Comparison of ENCODE assay signal across 27 cellular contexts in the genomic region with DNA sequence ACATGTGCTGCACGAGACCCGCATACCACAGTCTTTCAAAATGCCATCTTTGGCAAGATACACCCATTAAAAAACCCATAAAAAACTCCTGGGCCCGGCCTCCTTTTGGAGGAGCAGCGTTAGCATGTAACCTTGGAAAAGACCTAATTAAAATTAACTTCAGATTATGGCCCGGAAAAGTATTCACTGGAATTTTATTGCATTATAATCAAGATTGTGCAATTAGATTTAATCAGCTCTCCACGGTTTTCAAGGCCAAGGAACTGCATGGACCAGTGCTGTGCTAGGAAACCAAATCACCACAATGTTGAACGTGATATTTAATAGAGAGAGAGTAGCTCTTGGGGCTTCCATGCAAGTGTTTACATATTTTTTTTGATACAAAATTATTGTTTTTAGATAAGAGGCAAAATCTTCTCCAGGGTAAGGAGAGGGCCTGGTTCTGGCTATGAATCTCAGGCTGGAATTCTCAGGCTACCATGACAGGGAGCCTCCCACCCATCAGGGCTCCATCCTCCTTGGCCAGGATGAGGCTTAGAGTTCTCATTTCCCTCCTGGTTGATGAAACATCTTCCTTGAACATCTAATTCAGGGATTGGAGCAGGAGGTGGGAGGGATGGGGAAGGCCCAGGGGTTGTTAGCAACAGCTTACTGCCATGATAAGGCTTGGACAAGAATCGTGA.
DNase-seq lines count a peak whose midpoint lies in the region; ATAC-seq and TF ChIP-seq lines count a peak whose summit lies in the region.
"Had no signal": no experiment of that assay in that cellular context is flagged by ENCODE, and none has a peak within 500 bp of the region (broad histone marks: within the 10 kb centered on the region; RNA-seq: fewer than 3 reads in every experiment).

No MANE protein-coding gene starts in this region.

- TF ChIP-seq CTCF in GM23338 (conservative IDR thresholded peaks at IDR 0.05; ENCODE audit: low read depth in 2 of 2) (no peak), upper lobe of right lung (IDR thresholded peaks at IDR 0.05) (no peak)

- no peaks in the 10 kb centered on the region for H3K9me3 ChIP-seq in upper lobe of right lung
- H3K9me3 ChIP-seq: thyroid gland had no signal

- DNase-seq in AG20443 (ENCODE audit: low spot score) (peak; percentile 57), GM23338 (ENCODE audit: low spot score) (no peak), fibroblast of gingiva (ENCODE audit: low read depth) (peak; percentile 79), renal cortical epithelial cell (ENCODE audit: low read depth) (peak; percentile 29), H4 (ENCODE audit: low spot score) (no peak), upper lobe of right lung (no peak)
- DNase-seq: ACHN; activated CD4-positive, alpha-beta memory T cell treated with anti-CD3 and anti-CD28 coated beads for 36 hours; activated CD4-positive, alpha-beta T cell treated with anti-CD3 and anti-CD28 coated beads for 1 hour; activated naive CD4-positive, alpha-beta T cell treated with anti-CD3 and anti-CD28 coated beads, Interleukin-2, amount 50 U/mL, for 16 hours; anterior cingulate cortex; DND-41; glutamatergic neuron; Karpas-422; MV-4-11; naive B cell; NCI-H1436 treated with DMSO at 0.1 percent for 48 hours; NCI-H2081 treated with DMSO at 0.1 percent for 48 hours; NCI-H226; NCI-H69; stimulated activated CD4-positive, alpha-beta T cell treated with anti-CD3 and anti-CD28 coated beads, Interleukin-4, amount 100 ng/mL, for 1 hour; thyroid gland had no signal

- H3K79me2 ChIP-seq in GM23338 (replicated peaks; ENCODE audit: insufficient read depth) = no peaks in the 10 kb centered on the region

- H3K4me3 ChIP-seq in GM23338 (no peak overlapping the region), upper lobe of right lung (no peak overlapping the region)
- H3K4me3 ChIP-seq: thyroid gland had no signal

- H3K4me3 Mint-ChIP-seq in GM23338 = no peak overlapping the region
- H3K4me3 Mint-ChIP-seq: activated CD4-positive, alpha-beta memory T cell treated with anti-CD3 and anti-CD28 coated beads for 36 hours; activated T-helper 17 cell treated with anti-CD3 and anti-CD28 coated beads, Interleukin-2, amount 50 U/mL, for 72 hours; mesothelial cell of epicardium; naive B cell had no signal

- H3K4me1 ChIP-seq in GM23338 (ENCODE audit: insufficient read depth) = no peaks in the 10 kb centered on the region
- no peaks in the 10 kb centered on the region for H3K4me1 ChIP-seq in upper lobe of right lung
- H3K4me1 ChIP-seq: thyroid gland had no signal

- peaks cover 10% of the 10 kb centered on the region; the same call in 1 of the 2 replicates for H3K9me2 ChIP-seq in GM23338 (ENCODE audit: insufficient read depth)

- H4K20me1 ChIP-seq in GM23338 (replicated peaks; ENCODE audit: insufficient read depth) = no peaks in the 10 kb centered on the region

- H3K27ac ChIP-seq in GM23338 (ENCODE audit: low read depth) (no peak overlapping the region), upper lobe of right lung (no peak overlapping the region)
- H3K27ac ChIP-seq: thyroid gland had no signal

- H3K27me3 ChIP-seq in GM23338 (ENCODE audit: insufficient read depth) (no peaks in the 10 kb centered on the region), upper lobe of right lung (no peaks in the 10 kb centered on the region)
- H3K27me3 ChIP-seq: thyroid gland had no signal

- H3K36me3 ChIP-seq in GM23338 (ENCODE audit: insufficient read depth) (no peaks in the 10 kb centered on the region), upper lobe of right lung (peaks cover 4% of the 10 kb centered on the region)
- H3K36me3 ChIP-seq: thyroid gland had no signal

- H3K4me2 ChIP-seq in GM23338 = no peak overlapping the region

- peaks cover 2% of the 10 kb centered on the region for H3K27me3 Mint-ChIP-seq in GM23338 (ENCODE audit: insufficient read depth, low read depth, poor library complexity)
- H3K27me3 Mint-ChIP-seq: activated CD4-positive, alpha-beta memory T cell treated with anti-CD3 and anti-CD28 coated beads for 36 hours; activated T-helper 17 cell treated with anti-CD3 and anti-CD28 coated beads, Interleukin-2, amount 50 U/mL, for 72 hours; naive B cell had no signal

- H3K36me3 Mint-ChIP-seq in GM23338 (ENCODE audit: low read depth) = no peaks in the 10 kb centered on the region
- H3K36me3 Mint-ChIP-seq: activated CD4-positive, alpha-beta memory T cell treated with anti-CD3 and anti-CD28 coated beads for 36 hours; mesothelial cell of epicardium; naive B cell had no signal

- intact Hi-C loops in upper lobe of right lung (cut with DNase I) = no loop called here

- no peaks in the 10 kb centered on the region for H3F3A ChIP-seq in GM23338 (replicated peaks; ENCODE audit: low read depth)

- no peaks in the 10 kb centered on the region; the same call in 2 of the 3 replicates for H3K4me1 Mint-ChIP-seq in GM23338

- ATAC-seq in GM23338 (no peak), upper lobe of right lung (no peak), GM19397 (IDR thresholded peaks at IDR 0.05; ENCODE audit: unreplicated experiment) (no peak)
- ATAC-seq: activated T-helper 17 cell treated with anti-CD3 and anti-CD28 coated beads, Interleukin-2, amount 50 U/mL, for 72 hours; Right ventricle myocardium inferior; sciatic nerve had no signal

- no peaks in the 10 kb centered on the region for H3K9me3 Mint-ChIP-seq in GM23338
- H3K9me3 Mint-ChIP-seq: activated CD4-positive, alpha-beta memory T cell treated with anti-CD3 and anti-CD28 coated beads for 36 hours; activated T-helper 17 cell treated with anti-CD3 and anti-CD28 coated beads, Interleukin-2, amount 50 U/mL, for 72 hours; mesothelial cell of epicardium; naive B cell had no signal

- 0 out of 2 replicates have a peak overlapping the region, but pooled peaks have one; percentile 23 for H2AFZ ChIP-seq in GM23338

- no peak overlapping the region for H3K27ac Mint-ChIP-seq in GM23338
- H3K27ac Mint-ChIP-seq: activated CD4-positive, alpha-beta memory T cell treated with anti-CD3 and anti-CD28 coated beads for 36 hours; activated T-helper 17 cell treated with anti-CD3 and anti-CD28 coated beads, Interleukin-2, amount 50 U/mL, for 72 hours; mesothelial cell of epicardium; naive B cell had no signal

TF ChIP-seq in GM23338, 12 proteins besides CTCF, POLR2A, EP300 and RAD21 (continues in another document):
- TF ChIP-seq, protein P1, sequence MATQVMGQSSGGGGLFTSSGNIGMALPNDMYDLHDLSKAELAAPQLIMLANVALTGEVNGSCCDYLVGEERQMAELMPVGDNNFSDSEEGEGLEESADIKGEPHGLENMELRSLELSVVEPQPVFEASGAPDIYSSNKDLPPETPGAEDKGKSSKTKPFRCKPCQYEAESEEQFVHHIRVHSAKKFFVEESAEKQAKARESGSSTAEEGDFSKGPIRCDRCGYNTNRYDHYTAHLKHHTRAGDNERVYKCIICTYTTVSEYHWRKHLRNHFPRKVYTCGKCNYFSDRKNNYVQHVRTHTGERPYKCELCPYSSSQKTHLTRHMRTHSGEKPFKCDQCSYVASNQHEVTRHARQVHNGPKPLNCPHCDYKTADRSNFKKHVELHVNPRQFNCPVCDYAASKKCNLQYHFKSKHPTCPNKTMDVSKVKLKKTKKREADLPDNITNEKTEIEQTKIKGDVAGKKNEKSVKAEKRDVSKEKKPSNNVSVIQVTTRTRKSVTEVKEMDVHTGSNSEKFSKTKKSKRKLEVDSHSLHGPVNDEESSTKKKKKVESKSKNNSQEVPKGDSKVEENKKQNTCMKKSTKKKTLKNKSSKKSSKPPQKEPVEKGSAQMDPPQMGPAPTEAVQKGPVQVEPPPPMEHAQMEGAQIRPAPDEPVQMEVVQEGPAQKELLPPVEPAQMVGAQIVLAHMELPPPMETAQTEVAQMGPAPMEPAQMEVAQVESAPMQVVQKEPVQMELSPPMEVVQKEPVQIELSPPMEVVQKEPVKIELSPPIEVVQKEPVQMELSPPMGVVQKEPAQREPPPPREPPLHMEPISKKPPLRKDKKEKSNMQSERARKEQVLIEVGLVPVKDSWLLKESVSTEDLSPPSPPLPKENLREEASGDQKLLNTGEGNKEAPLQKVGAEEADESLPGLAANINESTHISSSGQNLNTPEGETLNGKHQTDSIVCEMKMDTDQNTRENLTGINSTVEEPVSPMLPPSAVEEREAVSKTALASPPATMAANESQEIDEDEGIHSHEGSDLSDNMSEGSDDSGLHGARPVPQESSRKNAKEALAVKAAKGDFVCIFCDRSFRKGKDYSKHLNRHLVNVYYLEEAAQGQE (IDR thresholded peaks at IDR 0.05; ENCODE audit: unreplicated experiment) = no peak
- no peak for TF ChIP-seq EZH2 (IDR thresholded peaks at IDR 0.05; ENCODE audit: low read depth, unreplicated experiment)
- no peak for TF ChIP-seq NANOG (IDR thresholded peaks at IDR 0.05; ENCODE audit: borderline replicate concordance)
- no peak for TF ChIP-seq ZNF114 (CRISPR knock-in tag; IDR thresholded peaks at IDR 0.05)

Comparison
In these comparisons a context has a peak if more than half of its experiments do, and no peak if none do; other contexts are left out.
1. DNase-seq: peak in AG20443 (single experiment), fibroblast of gingiva (single experiment) and renal cortical epithelial cell (single experiment); none in GM23338 (single experiment), H4 (single experiment) and upper lobe of right lung (single experiment).